In the genomic region with DNA sequence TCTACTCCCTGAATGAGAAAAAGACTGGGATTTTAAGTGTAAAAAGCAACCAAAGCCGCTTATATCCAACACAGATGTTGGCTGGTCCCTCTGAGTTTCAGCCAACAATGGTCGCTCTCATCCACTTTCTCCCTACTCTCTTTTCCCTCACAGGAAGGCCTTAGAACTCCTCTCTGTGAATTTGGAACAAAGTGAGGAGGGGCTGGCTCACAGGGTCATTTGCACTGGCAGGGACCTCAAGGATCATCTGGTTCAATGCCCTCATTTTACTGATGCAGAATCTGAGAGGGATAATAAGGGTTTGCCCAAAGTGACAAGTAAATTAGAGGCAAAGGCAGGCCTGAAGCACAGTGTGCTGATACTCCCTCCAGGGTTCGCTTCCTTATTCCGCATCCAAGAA, we compare ENCODE assay signal across 21 cellular contexts.
DNase-seq lines count a peak whose midpoint lies in the region; ATAC-seq, FAIRE-seq and TF ChIP-seq lines count a peak whose summit lies in the region.
"Had no signal": no experiment of that assay in that cellular context is flagged by ENCODE, and none has a peak within 500 bp of the region (broad histone marks: within the 10 kb centered on the region; RNA-seq: fewer than 3 reads in every experiment).

No MANE protein-coding gene starts in this region.

- no peak overlapping the region for H3K4me3 Mint-ChIP-seq in progenitor cell of endocrine pancreas (ENCODE audit: low read depth)
- H3K4me3 Mint-ChIP-seq: activated CD4-positive, alpha-beta T cell treated with anti-CD3 and anti-CD28 coated beads, Interleukin-2, amount 10 ng/mL, durations not matched to agents 7 days and 5 days; natural killer cell treated with Interleukin-12 subunit alpha and Interleukin-12 subunit beta and Interleukin-15 and Interleukin-18, amount 100 ng/mL, for 72 hours; stimulated activated effector memory CD8-positive, alpha-beta T cell treated with anti-CD3 and anti-CD28 coated beads, Interleukin-12 subunit alpha, Interleukin-12 subunit beta, amount 100 ng/mL, for 72 hours had no signal

- no peaks in the 10 kb centered on the region for H3K27me3 Mint-ChIP-seq in progenitor cell of endocrine pancreas

- no peak for TF ChIP-seq EP300 in stomach (IDR thresholded peaks at IDR 0.05)

- ATAC-seq in HG03457 (IDR thresholded peaks at IDR 0.05; ENCODE audit: unreplicated experiment) = no peak
- ATAC-seq: A549; natural killer cell treated with Interleukin-12 subunit alpha and Interleukin-12 subunit beta and Interleukin-15 and Interleukin-18, amount 100 ng/mL, for 72 hours; stimulated activated effector memory CD8-positive, alpha-beta T cell treated with anti-CD3 and anti-CD28 coated beads, Interleukin-12 subunit alpha, Interleukin-12 subunit beta, amount 100 ng/mL, for 72 hours had no signal

- peak overlapping the region in 1 of 2 donors; percentile 33 for H3K4me3 ChIP-seq in muscle layer of duodenum (ENCODE audit: low read depth in 1 of 2, low read length in 2 of 2)
- H3K4me3 ChIP-seq in stomach = no peak overlapping the region
- no peak overlapping the region for H3K4me3 ChIP-seq in kidney (ENCODE audit: low read length in 2 of 2)
- H3K4me3 ChIP-seq: A549, adrenal gland, BLaER1 had no signal

- peak overlapping the region; percentile 1 for H3K27ac ChIP-seq in muscle layer of duodenum (ENCODE audit: low read length)
- H3K27ac ChIP-seq in stomach = peak overlapping the region in 4 of 5 donors; percentile 27 to 92 (median 60)
- no peak overlapping the region for H3K27ac ChIP-seq in kidney (ENCODE audit: low read depth in 2 of 2, low read length in 2 of 2)
- H3K27ac ChIP-seq: A549, adrenal gland, BLaER1, KMS-11 had no signal

- H3K9me3 ChIP-seq in muscle layer of duodenum (ENCODE audit: control insufficient read depth in 1 of 2, low read length in 2 of 2) = no peaks in the 10 kb centered on the region
- no peaks in the 10 kb centered on the region for H3K9me3 ChIP-seq in stomach
- H3K9me3 ChIP-seq in kidney (ENCODE audit: control insufficient read depth in 1 of 2, low read length in 2 of 2) = no peaks in the 10 kb centered on the region
- H3K9me3 ChIP-seq: A549, adrenal gland, BLaER1 had no signal

- no peak overlapping the region for H3K27ac Mint-ChIP-seq in progenitor cell of endocrine pancreas
- H3K27ac Mint-ChIP-seq: activated CD4-positive, alpha-beta T cell treated with anti-CD3 and anti-CD28 coated beads, Interleukin-2, amount 10 ng/mL, durations not matched to agents 7 days and 5 days; natural killer cell treated with Interleukin-12 subunit alpha and Interleukin-12 subunit beta and Interleukin-15 and Interleukin-18, amount 100 ng/mL, for 72 hours; stimulated activated effector memory CD8-positive, alpha-beta T cell treated with anti-CD3 and anti-CD28 coated beads, Interleukin-12 subunit alpha, Interleukin-12 subunit beta, amount 100 ng/mL, for 72 hours had no signal

- H3K36me3 Mint-ChIP-seq in progenitor cell of endocrine pancreas (ENCODE audit: insufficient read depth) = peaks cover 7% of the 10 kb centered on the region
- H3K36me3 Mint-ChIP-seq: natural killer cell treated with Interleukin-12 subunit alpha and Interleukin-12 subunit beta and Interleukin-15 and Interleukin-18, amount 100 ng/mL, for 72 hours; stimulated activated effector memory CD8-positive, alpha-beta T cell treated with anti-CD3 and anti-CD28 coated beads, Interleukin-12 subunit alpha, Interleukin-12 subunit beta, amount 100 ng/mL, for 72 hours had no signal

- 78 to 91% (median 87%) methylated on average over 4 of the region's 4 CpGs for WGBS in stomach, 5 donors

- in situ Hi-C loops in G401 (cut with HindIII; ENCODE audit: low sequenced_read_pairs) = no loop called here

- peaks cover 6 to 54% of the 10 kb centered on the region in 2 donors for H3K4me1 ChIP-seq in muscle layer of duodenum (ENCODE audit: control insufficient read depth in 1 of 2, insufficient read depth in 2 of 2, low read length in 2 of 2)
- H3K4me1 ChIP-seq in stomach = peaks cover 0 to 40% (median 12%) of the 10 kb centered on the region in 4 donors
- no peaks in the 10 kb centered on the region for H3K4me1 ChIP-seq in kidney (ENCODE audit: control insufficient read depth in 1 of 2, insufficient read depth in 1 of 2, low read depth in 1 of 2, low read length in 2 of 2)
- H3K4me1 ChIP-seq: A549, adrenal gland, BLaER1 had no signal

- H3K4me1 Mint-ChIP-seq in progenitor cell of endocrine pancreas (ENCODE audit: low read depth) = peaks cover 14% of the 10 kb centered on the region
- H3K4me1 Mint-ChIP-seq: activated CD4-positive, alpha-beta T cell treated with anti-CD3 and anti-CD28 coated beads, Interleukin-2, amount 10 ng/mL, durations not matched to agents 7 days and 5 days; stimulated activated effector memory CD8-positive, alpha-beta T cell treated with anti-CD3 and anti-CD28 coated beads, Interleukin-12 subunit alpha, Interleukin-12 subunit beta, amount 100 ng/mL, for 72 hours had no signal

- intact Hi-C loops in stomach (cut with DNase I; ENCODE audit: low total_unique reads) (no loop called here), kidney (cut with DNase I) (no loop called here)

- no peaks in the 10 kb centered on the region for H3K9me3 Mint-ChIP-seq in progenitor cell of endocrine pancreas (ENCODE audit: low read depth)
- H3K9me3 Mint-ChIP-seq: activated CD4-positive, alpha-beta T cell treated with anti-CD3 and anti-CD28 coated beads, Interleukin-2, amount 10 ng/mL, durations not matched to agents 7 days and 5 days; natural killer cell treated with Interleukin-12 subunit alpha and Interleukin-12 subunit beta and Interleukin-15 and Interleukin-18, amount 100 ng/mL, for 72 hours; stimulated activated effector memory CD8-positive, alpha-beta T cell treated with anti-CD3 and anti-CD28 coated beads, Interleukin-12 subunit alpha, Interleukin-12 subunit beta, amount 100 ng/mL, for 72 hours had no signal

- no peak overlapping the region for H3K9ac ChIP-seq in kidney (ENCODE audit: low read length in 2 of 2)
- H3K9ac ChIP-seq: BLaER1, KMS-11 had no signal

- FAIRE-seq in kidney (lab: Jason Lieb, UNC) = no peak
- FAIRE-seq: A549, urothelium cell line had no signal

- H3K36me3 ChIP-seq in muscle layer of duodenum (ENCODE audit: control insufficient read depth in 1 of 2, insufficient read depth in 2 of 2, low read length in 2 of 2) (no peaks in the 10 kb centered on the region), stomach (no peaks in the 10 kb centered on the region), kidney (ENCODE audit: control insufficient read depth in 1 of 2, insufficient read depth in 2 of 2, low read length in 2 of 2) (no peaks in the 10 kb centered on the region)
- H3K36me3 ChIP-seq: adrenal gland, BLaER1 had no signal

- TF ChIP-seq POLR2A in stomach (IDR thresholded peaks at IDR 0.05) = no peak

- TF ChIP-seq CTCF in stomach (IDR thresholded peaks at IDR 0.05) = no peak
- TF ChIP-seq CTCF in kidney (IDR thresholded peaks at IDR 0.05; ENCODE audit: borderline replicate concordance, extremely low read depth, insufficient read depth) = no peak
- no peak for TF ChIP-seq CTCF in progenitor cell of endocrine pancreas (IDR thresholded peaks at IDR 0.05; ENCODE audit: unreplicated experiment)

- DNase-seq in G401 (ENCODE audit: low spot score) = peak; percentile 17
- DNase-seq in globus pallidus (ENCODE audit: low spot score) = peak; percentile 58
- DNase-seq in stomach = no peak
- DNase-seq in kidney = no peak
- no peak for DNase-seq in NCI-H446 treated with DMSO at 0.1 percent for 48 hours (lab: John Stamatoyannopoulos, UW)
- DNase-seq in progenitor cell of endocrine pancreas (ENCODE audit: low spot score, unreplicated experiment) = no peak
- DNase-seq: activated CD4-positive, alpha-beta T cell treated with anti-CD3 and anti-CD28 coated beads, Interleukin-2, amount 10 ng/mL, durations not matched to agents 7 days and 5 days; activated CD8-positive, alpha-beta memory T cell treated with anti-CD3 and anti-CD28 coated beads, Interleukin-2, amount 50 U/mL, for 48 hours; activated gamma-delta T cell; adrenal gland; Calu3; NCI-H2029; stimulated activated CD4-positive, alpha-beta T cell treated with anti-CD3 and anti-CD28 coated beads, Interleukin-15, amount 100 ng/mL, for 24 hours had no signal

- H3K27me3 ChIP-seq in muscle layer of duodenum (ENCODE audit: low read depth, low read length) = no peaks in the 10 kb centered on the region
- H3K27me3 ChIP-seq in stomach = no peaks in the 10 kb centered on the region
- H3K27me3 ChIP-seq: adrenal gland, BLaER1 had no signal

Comparison
In these comparisons a context has a peak if more than half of its experiments do, and no peak if none do; other contexts are left out.
1. DNase-seq: peak in G401 (single experiment) and globus pallidus (single experiment); none in stomach (single experiment), kidney (single experiment), NCI-H446 treated with DMSO at 0.1 percent for 48 hours (single experiment) and progenitor cell of endocrine pancreas (single experiment).
2. H3K27ac ChIP-seq: peak in muscle layer of duodenum (single experiment) and stomach (4 of 5); none in kidney (0 of 2).